In the genomic region with DNA sequence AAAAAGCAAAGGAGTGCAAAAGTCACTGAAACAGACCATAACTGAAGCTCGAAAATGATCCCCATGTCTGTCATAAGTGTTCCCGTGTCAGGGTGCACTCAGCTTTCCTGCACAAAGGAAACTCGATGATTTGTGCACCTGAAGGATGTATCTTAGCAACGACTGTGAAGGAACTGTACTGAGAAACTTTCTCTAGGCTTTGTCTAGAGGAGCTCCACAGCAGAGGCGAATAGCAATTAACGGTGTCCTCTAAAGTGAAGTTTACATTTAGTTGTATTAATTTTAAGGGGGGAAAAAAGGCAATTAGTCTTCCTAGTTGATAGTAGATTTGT, we compare ENCODE assay signal across 18 cellular contexts. TPM values are rescaled to one million over a fixed set of nuclear protein-coding genes. Genes with fewer than 3 reads are reported as not detected.
DNase-seq lines count a peak whose midpoint lies in the region; ATAC-seq lines count a peak whose summit lies in the region.
"Had no signal": no experiment of that assay in that cellular context is flagged by ENCODE, and none has a peak within 500 bp of the region (broad histone marks: within the 10 kb centered on the region; RNA-seq: fewer than 3 reads in every experiment).

No MANE protein-coding gene starts in this region.

- peak; percentile 93 for DNase-seq in DMS53 (lab: John Stamatoyannopoulos, UW)
- no peak for DNase-seq in epidermal melanocyte (ENCODE audit: insufficient read length, low spot score)
- DNase-seq in HPDE6-E6E7 (ENCODE audit: extremely low spot score) = no peak
- DNase-seq in natural killer cell treated with Interleukin-12 subunit alpha and Interleukin-12 subunit beta and Interleukin-15 and Interleukin-18, amount 100 ng/mL, for 72 hours (ENCODE audit: low spot score) = no peak
- DNase-seq: activated CD4-positive, alpha-beta T cell treated with anti-CD3 and anti-CD28 coated beads for 36 hours; activated effector memory CD4-positive, alpha-beta T cell treated with anti-CD3 and anti-CD28 coated beads, Interleukin-2, amount 50 U/mL, for 16 hours; BE2C; cerebellar nuclear complex; GOT3; kidney glomerular epithelial cell; NCI-H1436; PC-9 had no signal

- peak overlapping the region; percentile 88 for H3K27ac ChIP-seq in HUES48 (ENCODE audit: low read depth, low read length)
- peak overlapping the region; percentile 85 for H3K27ac ChIP-seq in ectodermal cell (ENCODE audit: insufficient read depth, low read depth, low read length, poor library complexity, severe bottlenecking)
- H3K27ac ChIP-seq: PC-9, prostate gland, tibial nerve had no signal

- WGBS in ectodermal cell, 2 experiments = 78% methylated on average over 6 of the region's 6 CpGs

- no peaks in the 10 kb centered on the region for H3K9me3 Mint-ChIP-seq in natural killer cell treated with Interleukin-12 subunit alpha and Interleukin-12 subunit beta and Interleukin-15 and Interleukin-18, amount 100 ng/mL, for 72 hours
- H3K9me3 Mint-ChIP-seq: stimulated activated effector memory CD8-positive, alpha-beta T cell treated with anti-CD3 and anti-CD28 coated beads, Interleukin-12 subunit alpha, Interleukin-12 subunit beta, amount 100 ng/mL, for 72 hours had no signal

- H3K27me3 ChIP-seq in HUES48 (ENCODE audit: control insufficient read depth, insufficient read depth, low read length) (no peaks in the 10 kb centered on the region), ectodermal cell (ENCODE audit: control insufficient read depth, insufficient read depth, low read length, poor library complexity, severe bottlenecking) (no peaks in the 10 kb centered on the region), neuron (ENCODE audit: insufficient read depth, low read length) (no peaks in the 10 kb centered on the region)
- H3K27me3 ChIP-seq: BE2C, tibial nerve had no signal

- no peak for ATAC-seq in natural killer cell treated with Interleukin-12 subunit alpha and Interleukin-12 subunit beta and Interleukin-15 and Interleukin-18, amount 100 ng/mL, for 72 hours
- ATAC-seq: activated CD4-positive, alpha-beta T cell treated with anti-CD3 and anti-CD28 coated beads for 36 hours; stimulated activated effector memory CD8-positive, alpha-beta T cell treated with anti-CD3 and anti-CD28 coated beads, Interleukin-12 subunit alpha, Interleukin-12 subunit beta, amount 100 ng/mL, for 72 hours had no signal

- no peaks in the 10 kb centered on the region for H3K36me3 ChIP-seq in HUES48 (ENCODE audit: control insufficient read depth, insufficient read depth, low read length)
- no peaks in the 10 kb centered on the region for H3K36me3 ChIP-seq in ectodermal cell (ENCODE audit: control insufficient read depth, insufficient read depth, low read length)
- no peaks in the 10 kb centered on the region for H3K36me3 ChIP-seq in neuron (ENCODE audit: insufficient read depth, low read length)
- H3K36me3 ChIP-seq: BE2C, prostate gland, tibial nerve had no signal

- no peaks in the 10 kb centered on the region for H3K4me1 Mint-ChIP-seq in natural killer cell treated with Interleukin-12 subunit alpha and Interleukin-12 subunit beta and Interleukin-15 and Interleukin-18, amount 100 ng/mL, for 72 hours (ENCODE audit: low read depth in 2 of 2)
- H3K4me1 Mint-ChIP-seq: activated CD4-positive, alpha-beta T cell treated with anti-CD3 and anti-CD28 coated beads for 36 hours; stimulated activated effector memory CD8-positive, alpha-beta T cell treated with anti-CD3 and anti-CD28 coated beads, Interleukin-12 subunit alpha, Interleukin-12 subunit beta, amount 100 ng/mL, for 72 hours had no signal

- no peaks in the 10 kb centered on the region for H3K27me3 Mint-ChIP-seq in natural killer cell treated with Interleukin-12 subunit alpha and Interleukin-12 subunit beta and Interleukin-15 and Interleukin-18, amount 100 ng/mL, for 72 hours
- H3K27me3 Mint-ChIP-seq: activated CD4-positive, alpha-beta T cell treated with anti-CD3 and anti-CD28 coated beads for 36 hours had no signal

- H2AFZ ChIP-seq in neuron (ENCODE audit: low read depth, low read length) = peak overlapping the region; percentile 28
- H2AFZ ChIP-seq: PC-9 had no signal

- H3K4me3 Mint-ChIP-seq in natural killer cell treated with Interleukin-12 subunit alpha and Interleukin-12 subunit beta and Interleukin-15 and Interleukin-18, amount 100 ng/mL, for 72 hours = no peak overlapping the region
- H3K4me3 Mint-ChIP-seq: activated CD4-positive, alpha-beta T cell treated with anti-CD3 and anti-CD28 coated beads for 36 hours; stimulated activated effector memory CD8-positive, alpha-beta T cell treated with anti-CD3 and anti-CD28 coated beads, Interleukin-12 subunit alpha, Interleukin-12 subunit beta, amount 100 ng/mL, for 72 hours had no signal

- H3K9ac ChIP-seq in HUES48 (ENCODE audit: low read depth, low read length) = no peak overlapping the region

- H3K4me1 ChIP-seq in HUES48 (ENCODE audit: control insufficient read depth, insufficient read depth, low read length) (peaks cover 37% of the 10 kb centered on the region), ectodermal cell (ENCODE audit: control insufficient read depth, insufficient read depth, low read length) (peaks cover 41% of the 10 kb centered on the region), neuron (ENCODE audit: insufficient read depth, low read length) (peaks cover 31% of the 10 kb centered on the region)

- no peak overlapping the region for H3K4me3 ChIP-seq in HUES48 (ENCODE audit: low read depth, low read length)
- no peak overlapping the region for H3K4me3 ChIP-seq in ectodermal cell (ENCODE audit: insufficient read depth, low read depth, low read length)
- peak overlapping the region; percentile 10 for H3K4me3 ChIP-seq in neuron (ENCODE audit: low read length)
- H3K4me3 ChIP-seq: PC-9, prostate gland, tibial nerve had no signal

- H3K27ac Mint-ChIP-seq in natural killer cell treated with Interleukin-12 subunit alpha and Interleukin-12 subunit beta and Interleukin-15 and Interleukin-18, amount 100 ng/mL, for 72 hours = no peak overlapping the region
- H3K27ac Mint-ChIP-seq: activated CD4-positive, alpha-beta T cell treated with anti-CD3 and anti-CD28 coated beads for 36 hours; stimulated activated effector memory CD8-positive, alpha-beta T cell treated with anti-CD3 and anti-CD28 coated beads, Interleukin-12 subunit alpha, Interleukin-12 subunit beta, amount 100 ng/mL, for 72 hours had no signal

- H3K9me3 ChIP-seq in HUES48 (ENCODE audit: control insufficient read depth, insufficient read depth, low read length) (no peaks in the 10 kb centered on the region), ectodermal cell (ENCODE audit: control insufficient read depth, low read length) (no peaks in the 10 kb centered on the region), neuron (ENCODE audit: low read length) (no peaks in the 10 kb centered on the region)
- H3K9me3 ChIP-seq: BE2C, prostate gland, tibial nerve had no signal

- no peaks in the 10 kb centered on the region for H3K36me3 Mint-ChIP-seq in natural killer cell treated with Interleukin-12 subunit alpha and Interleukin-12 subunit beta and Interleukin-15 and Interleukin-18, amount 100 ng/mL, for 72 hours
- H3K36me3 Mint-ChIP-seq: stimulated activated effector memory CD8-positive, alpha-beta T cell treated with anti-CD3 and anti-CD28 coated beads, Interleukin-12 subunit alpha, Interleukin-12 subunit beta, amount 100 ng/mL, for 72 hours had no signal

RNA-seq across cellular contexts. Expression of a gene that starts 24.2 kb away (rescaled TPM):
- polyA plus RNA-seq in ectodermal cell (2013, experiment 1 of 4) = 78.8 TPM
- 74.7 TPM for polyA plus RNA-seq in ectodermal cell (2013, experiment 2 of 4)
- polyA plus RNA-seq in ectodermal cell (2013, experiment 3 of 4) = 62.5 TPM
- polyA plus RNA-seq in ectodermal cell (2013, experiment 4 of 4) = 64.2 TPM
- 10 to 100 TPM; 39.6 to 47.6 TPM for total RNA-seq in natural killer cell treated with Interleukin-12 subunit alpha and Interleukin-12 subunit beta and Interleukin-15 and Interleukin-18, amount 100 ng/mL, for 72 hours

RNA-seq across cellular contexts. Expression of a gene that starts 49.6 kb away (rescaled TPM):
- 36.7 TPM for polyA plus RNA-seq in ectodermal cell (2013, experiment 1 of 4)
- 44.1 TPM for polyA plus RNA-seq in ectodermal cell (2013, experiment 2 of 4)
- polyA plus RNA-seq in ectodermal cell (2013, experiment 3 of 4) = 28.0 TPM
- 42.0 TPM for polyA plus RNA-seq in ectodermal cell (2013, experiment 4 of 4)
- under 1 TPM; 0.19 to 0.50 TPM for total RNA-seq in natural killer cell treated with Interleukin-12 subunit alpha and Interleukin-12 subunit beta and Interleukin-15 and Interleukin-18, amount 100 ng/mL, for 72 hours
